ENCODE assay signal across 9 cellular contexts in the genomic region with DNA sequence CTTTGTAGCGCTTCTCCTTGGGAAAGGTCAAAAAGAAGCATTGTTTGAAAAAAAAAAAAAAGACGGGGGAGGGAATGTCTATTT. TPM values are rescaled to one million over a fixed set of nuclear protein-coding genes. Genes with fewer than 3 reads are reported as not detected.
DNase-seq lines count a peak whose midpoint lies in the region; ATAC-seq and TF ChIP-seq lines count a peak whose summit lies in the region.
"Had no signal": no experiment of that assay in that cellular context is flagged by ENCODE, and none has a peak within 500 bp of the region (broad histone marks: within the 10 kb centered on the region; RNA-seq: fewer than 3 reads in every experiment).

A gene (minus strand): TSS at position 46 of the 84 bp plus-strand sequence. CDS start 5,302 bp downstream, outside the sequence.

- no peaks in the 10 kb centered on the region for H3K36me3 ChIP-seq in heart right ventricle
- no peaks in the 10 kb centered on the region for H3K36me3 ChIP-seq in esophagus (ENCODE audit: control insufficient read depth in 2 of 2, insufficient read depth in 2 of 2, low read length in 1 of 2)
- H3K36me3 ChIP-seq in neural cell (ENCODE audit: insufficient read depth, low read length) = no peaks in the 10 kb centered on the region
- H3K36me3 ChIP-seq in uterus = no peaks in the 10 kb centered on the region

- H3F3A ChIP-seq in neural cell (ENCODE audit: insufficient read depth, low read length, poor library complexity, severe bottlenecking) = peaks cover 24% of the 10 kb centered on the region

- H3K9me2 ChIP-seq in neural cell (ENCODE audit: insufficient read depth, low read length) = no peaks in the 10 kb centered on the region

- H3K27me3 ChIP-seq in heart right ventricle (peaks cover 0 to 63% (median 51%) of the 10 kb centered on the region in 7 donors), esophagus (ENCODE audit: control insufficient read depth in 1 of 2, insufficient read depth in 2 of 2, low read length in 2 of 2) (no peaks in the 10 kb centered on the region), neural cell (ENCODE audit: insufficient read depth, low read depth, low read length) (no peaks in the 10 kb centered on the region), uterus (no peaks in the 10 kb centered on the region)

- H3K9me3 ChIP-seq in heart right ventricle (no peaks in the 10 kb centered on the region), esophagus (ENCODE audit: control insufficient read depth in 2 of 2, insufficient read depth in 1 of 2, low read depth in 1 of 2, low read length in 1 of 2) (no peaks in the 10 kb centered on the region), neural cell (ENCODE audit: low read length) (no peaks in the 10 kb centered on the region), uterus (no peaks in the 10 kb centered on the region)

- intact Hi-C loops in heart right ventricle (cut with DNase I) (no loop called here), cardiac septum (cut with DNase I) (no loop called here), uterus (cut with DNase I; ENCODE audit: low total_unique reads) (no loop called here)

- peak within 1 kb of the TSS; percentile 66 for H3K9ac ChIP-seq in neural cell (ENCODE audit: low read length)

- TF ChIP-seq EP300 in neural cell (conservative IDR thresholded peaks at IDR 0.05; ENCODE audit: poor library complexity, severe bottlenecking) = no peak

- no peak for DNase-seq in heart right ventricle
- DNase-seq in cardiac septum (ENCODE audit: low spot score) = no peak
- DNase-seq in uterus = no peak
- DNase-seq in NCI-H1092 treated with DMSO at 0.1 percent for 48 hours (lab: John Stamatoyannopoulos, UW) = no peak
- DNase-seq in G401 (ENCODE audit: low spot score) = no peak
- no peak for DNase-seq in NCI-H2081 (lab: John Stamatoyannopoulos, UW)
- DNase-seq: AML-193 had no signal

- ATAC-seq in heart right ventricle = no peak

- no peaks in the 10 kb centered on the region for H4K20me1 ChIP-seq in neural cell (ENCODE audit: insufficient read depth)

- no peak for TF ChIP-seq RAD21 in neural cell (conservative IDR thresholded peaks at IDR 0.05)

- WGBS in heart right ventricle, 2 donors = 0 to 2% methylated on average over 2 of the region's 2 CpGs
- WGBS in esophagus, 2 donors = 0 to 2% methylated on average over 2 of the region's 2 CpGs

- H3K4me1 ChIP-seq in heart right ventricle (peaks cover 0 to 26% (median 3%) of the 10 kb centered on the region in 9 donors), esophagus (ENCODE audit: control insufficient read depth in 2 of 2, insufficient read depth in 2 of 2, low read length in 1 of 2) (no peaks in the 10 kb centered on the region), uterus (no peaks in the 10 kb centered on the region)

- TF ChIP-seq CTCF in heart right ventricle (IDR thresholded peaks at IDR 0.05) = no peak
- no peak for TF ChIP-seq CTCF in neural cell (IDR thresholded peaks at IDR 0.05; ENCODE audit: poor library complexity, severe bottlenecking)
- TF ChIP-seq CTCF in uterus (IDR thresholded peaks at IDR 0.05) = no peak

- in situ Hi-C loops in G401 (cut with HindIII; ENCODE audit: low sequenced_read_pairs) = no loop called here

- peak within 1 kb of the TSS; percentile 65 for H2AFZ ChIP-seq in neural cell (ENCODE audit: low read depth, low read length)

- H3K27ac ChIP-seq in heart right ventricle (peak within 1 kb of the TSS in 8 of 10 donors; percentile 2 to 62 (median 51)), esophagus (ENCODE audit: low read depth in 2 of 2, low read length in 1 of 2) (peak within 1 kb of the TSS in 1 of 2 donors; percentile 37), neural cell (ENCODE audit: low read length) (peak within 1 kb of the TSS; percentile 74), uterus (peak within 1 kb of the TSS; percentile 89 to 94)

- TF ChIP-seq POLR2A in uterus (IDR thresholded peaks at IDR 0.05) = no peak

- peak within 1 kb of the TSS; percentile 94 for H3K4me2 ChIP-seq in neural cell (ENCODE audit: low read length)

- H3K4me3 ChIP-seq in heart right ventricle (peak within 1 kb of the TSS in 9 of 10 donors; percentile 36 to 55 (median 48)), esophagus (ENCODE audit: low read depth in 1 of 2, low read length in 2 of 2) (peak within 1 kb of the TSS; percentile 26 to 56), neural cell (ENCODE audit: low read length) (peak within 1 kb of the TSS; percentile 80), uterus (peak within 1 kb of the TSS; percentile 49 to 51)

- H3K79me2 ChIP-seq in neural cell (replicated peaks; ENCODE audit: insufficient read depth, low read length) = peaks cover 24% of the 10 kb centered on the region

TF ChIP-seq in neural cell, 6 proteins besides CTCF, POLR2A, EP300 and RAD21:
- no peak for TF ChIP-seq SMC3 (conservative IDR thresholded peaks at IDR 0.05; ENCODE audit: poor library complexity)
- TF ChIP-seq POLR2AphosphoS5 (IDR thresholded peaks at IDR 0.05) = no peak
- TF ChIP-seq, protein P1, sequence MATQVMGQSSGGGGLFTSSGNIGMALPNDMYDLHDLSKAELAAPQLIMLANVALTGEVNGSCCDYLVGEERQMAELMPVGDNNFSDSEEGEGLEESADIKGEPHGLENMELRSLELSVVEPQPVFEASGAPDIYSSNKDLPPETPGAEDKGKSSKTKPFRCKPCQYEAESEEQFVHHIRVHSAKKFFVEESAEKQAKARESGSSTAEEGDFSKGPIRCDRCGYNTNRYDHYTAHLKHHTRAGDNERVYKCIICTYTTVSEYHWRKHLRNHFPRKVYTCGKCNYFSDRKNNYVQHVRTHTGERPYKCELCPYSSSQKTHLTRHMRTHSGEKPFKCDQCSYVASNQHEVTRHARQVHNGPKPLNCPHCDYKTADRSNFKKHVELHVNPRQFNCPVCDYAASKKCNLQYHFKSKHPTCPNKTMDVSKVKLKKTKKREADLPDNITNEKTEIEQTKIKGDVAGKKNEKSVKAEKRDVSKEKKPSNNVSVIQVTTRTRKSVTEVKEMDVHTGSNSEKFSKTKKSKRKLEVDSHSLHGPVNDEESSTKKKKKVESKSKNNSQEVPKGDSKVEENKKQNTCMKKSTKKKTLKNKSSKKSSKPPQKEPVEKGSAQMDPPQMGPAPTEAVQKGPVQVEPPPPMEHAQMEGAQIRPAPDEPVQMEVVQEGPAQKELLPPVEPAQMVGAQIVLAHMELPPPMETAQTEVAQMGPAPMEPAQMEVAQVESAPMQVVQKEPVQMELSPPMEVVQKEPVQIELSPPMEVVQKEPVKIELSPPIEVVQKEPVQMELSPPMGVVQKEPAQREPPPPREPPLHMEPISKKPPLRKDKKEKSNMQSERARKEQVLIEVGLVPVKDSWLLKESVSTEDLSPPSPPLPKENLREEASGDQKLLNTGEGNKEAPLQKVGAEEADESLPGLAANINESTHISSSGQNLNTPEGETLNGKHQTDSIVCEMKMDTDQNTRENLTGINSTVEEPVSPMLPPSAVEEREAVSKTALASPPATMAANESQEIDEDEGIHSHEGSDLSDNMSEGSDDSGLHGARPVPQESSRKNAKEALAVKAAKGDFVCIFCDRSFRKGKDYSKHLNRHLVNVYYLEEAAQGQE (IDR thresholded peaks at IDR 0.05; ENCODE audit: borderline replicate concordance) = no peak
- no peak for TF ChIP-seq MXI1 (conservative IDR thresholded peaks at IDR 0.05; ENCODE audit: poor library complexity, severe bottlenecking)

RNA-seq across cellular contexts. Expression of the gene that starts here (rescaled TPM):
- total RNA-seq in heart right ventricle (1 to 10 TPM in 7 of 10 donors, under 1 TPM in 3; 0.35 to 3.2 (median 1.6) TPM), cardiac septum (0.38 TPM), uterus (100 to 1,000 TPM in 1 of 4 donors, 10 to 100 TPM in 3; 20.9 to 130 (median 67.8) TPM)
- polyA plus RNA-seq in heart right ventricle (1 to 10 TPM in 1 of 2 donors, under 1 TPM in 1; 0.17 to 1.5 TPM), esophagus (1 to 10 TPM in 1 of 2 donors, under 1 TPM in 1; 0.91 to 1.7 TPM), neural cell (38.8 and 42.8 TPM in 2 replicates)
- polyA minus RNA-seq in neural cell = 63.1 and 71.3 TPM in 2 replicates
- total RNA-seq in G401 (2014; rRNA removed; shearing (Covaris generic)) = not detected in 2 replicates

Comparison
In these comparisons a context has a peak if more than half of its experiments do, and no peak if none do; other contexts are left out.
1. RNA of the gene that starts here (total RNA-seq): 20.9 to 130 TPM in uterus; 0.35 to 3.2 TPM in heart right ventricle, 0.38 TPM in cardiac septum (single experiment) and not detected in G401; every median in the first group is over 4 times any median in the second.
2. RNA of the gene that starts here (polyA plus RNA-seq): 38.8 to 42.8 TPM in neural cell; 0.91 to 1.7 TPM in esophagus and 0.17 to 1.5 TPM in heart right ventricle; every median in the first group is over 10 times any median in the second.
3. Peak in every context shown above with its lines, with median percentiles within 50 percentile points of each other: H3K4me3 ChIP-seq.